23 cellular contexts compared by ENCODE assay signal in genomic region chr1:172882791-172883386, GRCh38.
DNase-seq lines count a peak whose midpoint lies in the region; ATAC-seq and TF ChIP-seq lines count a peak whose summit lies in the region.
"Had no signal": no experiment of that assay in that cellular context is flagged by ENCODE, and none has a peak within 500 bp of the region (broad histone marks: within the 10 kb centered on the region; RNA-seq: fewer than 3 reads in every experiment).

No MANE protein-coding gene starts in this region.

- peaks cover 11% of the 10 kb centered on the region for H3K36me3 Mint-ChIP-seq in activated naive CD8-positive, alpha-beta T cell treated with anti-CD3 and anti-CD28 coated beads, Interleukin-2, amount 10 ng/mL, durations not matched to agents 7 days and 5 days
- no peaks in the 10 kb centered on the region for H3K36me3 Mint-ChIP-seq in activated naive CD8-positive, alpha-beta T cell treated with anti-CD3 and anti-CD28 coated beads for 36 hours
- H3K36me3 Mint-ChIP-seq in activated naive CD8-positive, alpha-beta T cell treated with anti-CD3 and anti-CD28 coated beads, Interleukin-2, amount 50 U/mL, for 24 hours (ENCODE audit: low read depth), result no peaks in the 10 kb centered on the region

- peak overlapping the region; percentile 59 for H3K4me3 ChIP-seq in KMS-11 (IDR thresholded peaks at IDR 0.05; ENCODE audit: insufficient read depth, low read depth, low read length)
- H3K4me3 ChIP-seq: breast epithelium, coronary artery, heart right ventricle, upper lobe of left lung had no signal

- POLR2A ChIA-PET in activated naive CD8-positive, alpha-beta T cell treated with anti-CD3 and anti-CD28 coated beads, Interleukin-2, amount 10 ng/mL, durations not matched to agents 7 days and 5 days (lab: Charles Lee), result interaction anchor here (0.9 to 1.1 kb wide), 2 partner anchors 12 to 24 kb away, joined by 3 read pairs; no protein-coding TSS in a partner anchor

- TF ChIP-seq CTCF in KMS-11 (conservative IDR thresholded peaks at IDR 0.05; ENCODE audit: low read depth, low read length), result no peak

- H3K27me3 Mint-ChIP-seq in activated naive CD8-positive, alpha-beta T cell treated with anti-CD3 and anti-CD28 coated beads, Interleukin-2, amount 10 ng/mL, durations not matched to agents 7 days and 5 days, result peaks cover 9% of the 10 kb centered on the region
- H3K27me3 Mint-ChIP-seq in activated naive CD8-positive, alpha-beta T cell treated with anti-CD3 and anti-CD28 coated beads for 36 hours, result peaks cover 13% of the 10 kb centered on the region
- H3K27me3 Mint-ChIP-seq in activated naive CD8-positive, alpha-beta T cell treated with anti-CD3 and anti-CD28 coated beads, Interleukin-2, amount 50 U/mL, for 24 hours, result peaks cover 17% of the 10 kb centered on the region

- DNase-seq in activated naive CD8-positive, alpha-beta T cell treated with anti-CD3 and anti-CD28 coated beads, Interleukin-2, amount 10 ng/mL, durations not matched to agents 7 days and 5 days, result no peak
- no peak for DNase-seq in activated naive CD8-positive, alpha-beta T cell treated with anti-CD3 and anti-CD28 coated beads for 36 hours
- no peak for DNase-seq in activated naive CD8-positive, alpha-beta T cell treated with anti-CD3 and anti-CD28 coated beads, Interleukin-2, amount 50 U/mL, for 24 hours
- no peak for DNase-seq in stimulated activated naive CD8-positive, alpha-beta T cell treated with anti-CD3 and anti-CD28 coated beads, Interleukin-15, Interleukin-2, amounts not matched to agents 100 U/mL and 50 U/mL, for 24 hours
- no peak for DNase-seq in putamen (ENCODE audit: low spot score)
- no peak for DNase-seq in erythroblast (lab: John Stamatoyannopoulos, UW)
- DNase-seq in NCI-H510A treated with DMSO at 0.1 percent for 48 hours (lab: John Stamatoyannopoulos, UW), result no peak
- DNase-seq: DMS79; GOT3; heart right ventricle; Kasumi-1; NCI-H1092 treated with DMSO at 0.1 percent for 48 hours; NCI-H2081; NCI-H446 treated with DMSO at 0.1 percent for 48 hours; SK-N-SH; stimulated activated naive CD4-positive, alpha-beta T cell treated with Interleukin-2 at 50 U/mL for 16 hours; T-helper 9 cell; upper lobe of left lung had no signal

- peaks cover 22% of the 10 kb centered on the region for H3K4me1 Mint-ChIP-seq in activated naive CD8-positive, alpha-beta T cell treated with anti-CD3 and anti-CD28 coated beads, Interleukin-2, amount 10 ng/mL, durations not matched to agents 7 days and 5 days
- H3K4me1 Mint-ChIP-seq in activated naive CD8-positive, alpha-beta T cell treated with anti-CD3 and anti-CD28 coated beads for 36 hours, result peaks cover 20% of the 10 kb centered on the region
- peaks cover 21% of the 10 kb centered on the region for H3K4me1 Mint-ChIP-seq in activated naive CD8-positive, alpha-beta T cell treated with anti-CD3 and anti-CD28 coated beads, Interleukin-2, amount 50 U/mL, for 24 hours

- H3K27ac Mint-ChIP-seq in activated naive CD8-positive, alpha-beta T cell treated with anti-CD3 and anti-CD28 coated beads, Interleukin-2, amount 10 ng/mL, durations not matched to agents 7 days and 5 days, result peak overlapping the region; percentile 56
- H3K27ac Mint-ChIP-seq in activated naive CD8-positive, alpha-beta T cell treated with anti-CD3 and anti-CD28 coated beads for 36 hours, result no peak overlapping the region
- no peak overlapping the region for H3K27ac Mint-ChIP-seq in activated naive CD8-positive, alpha-beta T cell treated with anti-CD3 and anti-CD28 coated beads, Interleukin-2, amount 50 U/mL, for 24 hours

- H2AFZ ChIP-seq in KMS-11 (ENCODE audit: low read depth), result no peak overlapping the region

- no peaks in the 10 kb centered on the region for H3K36me3 ChIP-seq in KMS-11 (ENCODE audit: insufficient read depth)
- H3K36me3 ChIP-seq: breast epithelium, heart right ventricle, upper lobe of left lung had no signal

- no peak for ATAC-seq in activated naive CD8-positive, alpha-beta T cell treated with anti-CD3 and anti-CD28 coated beads, Interleukin-2, amount 10 ng/mL, durations not matched to agents 7 days and 5 days (ENCODE audit: low read depth)
- ATAC-seq in activated naive CD8-positive, alpha-beta T cell treated with anti-CD3 and anti-CD28 coated beads, Interleukin-2, amount 50 U/mL, for 24 hours, result peak; percentile 50
- ATAC-seq in stimulated activated naive CD8-positive, alpha-beta T cell treated with anti-CD3 and anti-CD28 coated beads, Interleukin-15, Interleukin-2, amounts not matched to agents 100 U/mL and 50 U/mL, for 24 hours, result peak; percentile 33
- ATAC-seq: left lobe of liver had no signal

- H3K9me3 Mint-ChIP-seq in activated naive CD8-positive, alpha-beta T cell treated with anti-CD3 and anti-CD28 coated beads, Interleukin-2, amount 10 ng/mL, durations not matched to agents 7 days and 5 days, result peaks cover 14% of the 10 kb centered on the region
- no peaks in the 10 kb centered on the region for H3K9me3 Mint-ChIP-seq in activated naive CD8-positive, alpha-beta T cell treated with anti-CD3 and anti-CD28 coated beads for 36 hours
- H3K9me3 Mint-ChIP-seq in activated naive CD8-positive, alpha-beta T cell treated with anti-CD3 and anti-CD28 coated beads, Interleukin-2, amount 50 U/mL, for 24 hours, result no peaks in the 10 kb centered on the region

- no peaks in the 10 kb centered on the region for H3K79me2 ChIP-seq in KMS-11 (ENCODE audit: insufficient read depth, low read depth)

- H4K20me1 ChIP-seq in KMS-11 (ENCODE audit: insufficient read depth), result no peaks in the 10 kb centered on the region

- H3K27me3 ChIP-seq in KMS-11 (ENCODE audit: insufficient read depth, low read depth), result peaks cover 37% of the 10 kb centered on the region; the same call in 1 of the 2 replicates
- H3K27me3 ChIP-seq: breast epithelium, upper lobe of left lung had no signal

- H3K4me3 Mint-ChIP-seq in activated naive CD8-positive, alpha-beta T cell treated with anti-CD3 and anti-CD28 coated beads, Interleukin-2, amount 10 ng/mL, durations not matched to agents 7 days and 5 days, result peak overlapping the region; percentile 71
- H3K4me3 Mint-ChIP-seq in activated naive CD8-positive, alpha-beta T cell treated with anti-CD3 and anti-CD28 coated beads for 36 hours, result no peak overlapping the region
- no peak overlapping the region for H3K4me3 Mint-ChIP-seq in activated naive CD8-positive, alpha-beta T cell treated with anti-CD3 and anti-CD28 coated beads, Interleukin-2, amount 50 U/mL, for 24 hours

- peaks cover 18% of the 10 kb centered on the region for H3K4me1 ChIP-seq in KMS-11 (ENCODE audit: low read depth, poor library complexity, severe bottlenecking)
- H3K4me1 ChIP-seq: breast epithelium, upper lobe of left lung had no signal

- H3K27ac ChIP-seq in KMS-11, result no peak overlapping the region
- H3K27ac ChIP-seq: breast epithelium, coronary artery, heart right ventricle, RWPE1, upper lobe of left lung had no signal

- H3K9ac ChIP-seq in KMS-11, result no peak overlapping the region
- H3K9ac ChIP-seq: SK-N-SH had no signal

- TF ChIP-seq POLR2A in erythroblast (IDR thresholded peaks at IDR 0.05; ENCODE audit: low read length), result no peak

- H3K4me2 ChIP-seq in KMS-11, result peak overlapping the region; percentile 18; the same call in 1 of the 2 replicates
